9 cellular contexts compared by ENCODE assay signal in the genomic region with DNA sequence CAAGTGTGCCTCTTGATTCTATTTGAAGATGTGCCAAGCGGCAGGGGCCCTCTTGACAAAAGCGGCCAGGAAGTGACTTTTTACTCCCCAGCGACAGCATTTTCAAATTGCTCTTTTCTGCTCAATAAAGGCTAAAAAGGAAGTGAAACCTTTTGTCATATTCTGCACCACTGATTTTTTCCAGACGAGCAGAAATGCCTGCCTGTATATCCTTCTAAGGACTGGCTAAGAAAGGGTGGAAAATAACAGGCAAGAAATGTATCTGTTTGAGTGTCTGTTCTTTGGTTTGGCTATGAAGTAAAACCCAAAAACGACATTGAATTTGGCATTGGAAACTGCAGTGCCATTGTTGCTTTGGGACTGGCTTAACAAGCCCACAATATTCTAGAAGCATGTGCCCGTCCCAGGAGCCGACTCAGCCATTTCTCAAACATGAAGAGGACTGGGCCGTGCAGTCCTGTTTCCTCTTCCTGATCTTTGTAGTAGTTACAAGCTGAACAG. TPM values are rescaled to one million over a fixed set of nuclear protein-coding genes. Genes with fewer than 3 reads are reported as not detected.
DNase-seq lines count a peak whose midpoint lies in the region; ATAC-seq and TF ChIP-seq lines count a peak whose summit lies in the region.
"Had no signal": no experiment of that assay in that cellular context is flagged by ENCODE, and none has a peak within 500 bp of the region (broad histone marks: within the 10 kb centered on the region; RNA-seq: fewer than 3 reads in every experiment).

No MANE protein-coding gene starts in this region.

- peak overlapping the region; percentile 92 for H3K27ac ChIP-seq in VCaP

- DNase-seq in activated gamma-delta T cell treated with Interleukin-2 at 50 U/mL for 16 hours (peak; percentile 30), activated gamma-delta T cell (lab: John Stamatoyannopoulos, UW) (no peak), left colon (no peak), DMS53 treated with DMSO at 0.1 percent for 48 hours (lab: John Stamatoyannopoulos, UW; ENCODE audit: unreplicated experiment) (no peak), endothelial cell (ENCODE audit: low spot score) (no peak)
- DNase-seq in naive thymus-derived CD8-positive, alpha-beta T cell = peak in 7 of 10 donors; percentile 32 to 79 (median 54)

- peak overlapping the region; percentile 83 to 100 (median 96) for H3K27ac Mint-ChIP-seq in naive thymus-derived CD8-positive, alpha-beta T cell
- H3K27ac Mint-ChIP-seq in endothelial cell (ENCODE audit: unreplicated experiment) = no peak overlapping the region

- no peaks in the 10 kb centered on the region for H3K36me3 Mint-ChIP-seq in naive thymus-derived CD8-positive, alpha-beta T cell
- H3K36me3 Mint-ChIP-seq in endothelial cell (ENCODE audit: low read depth, unreplicated experiment) = no peaks in the 10 kb centered on the region

- POLR2A ChIA-PET in naive thymus-derived CD8-positive, alpha-beta T cell (lab: Charles Lee) = interaction anchor here (1.0 to 14.1 kb wide), 19 partner anchors 7 to 87 kb away, joined by 3 to 329 read pairs (median 4); a partner anchor contains a TSS

- peak; percentile 50 for ATAC-seq in HG03159 (IDR thresholded peaks at IDR 0.05; ENCODE audit: unreplicated experiment)
- ATAC-seq in naive thymus-derived CD8-positive, alpha-beta T cell = peak; percentile 61 to 68
- ATAC-seq in left colon = no peak

- no peak for TF ChIP-seq CTCF in VCaP (conservative IDR thresholded peaks at IDR 0.05)
- no peak for TF ChIP-seq CTCF in endothelial cell (IDR thresholded peaks at IDR 0.05; ENCODE audit: unreplicated experiment)

- peaks cover 9 to 77% (median 62%) of the 10 kb centered on the region in 4 donors for H3K4me1 Mint-ChIP-seq in naive thymus-derived CD8-positive, alpha-beta T cell
- H3K4me1 Mint-ChIP-seq in endothelial cell (ENCODE audit: unreplicated experiment) = peaks cover 17% of the 10 kb centered on the region

- H3K9me3 Mint-ChIP-seq in naive thymus-derived CD8-positive, alpha-beta T cell = no peaks in the 10 kb centered on the region
- no peaks in the 10 kb centered on the region for H3K9me3 Mint-ChIP-seq in endothelial cell (ENCODE audit: unreplicated experiment)

- peak overlapping the region; percentile 65 to 90 (median 82) for H3K4me3 Mint-ChIP-seq in naive thymus-derived CD8-positive, alpha-beta T cell
- H3K4me3 Mint-ChIP-seq in endothelial cell (ENCODE audit: unreplicated experiment) = no peak overlapping the region

- intact Hi-C loops in left colon (cut with DNase I, micrococcal nuclease) = no loop called here

- H3K27me3 Mint-ChIP-seq in naive thymus-derived CD8-positive, alpha-beta T cell = no peaks in the 10 kb centered on the region
- H3K27me3 Mint-ChIP-seq in endothelial cell (ENCODE audit: unreplicated experiment) = no peaks in the 10 kb centered on the region

RNA-seq across cellular contexts. Expression of a gene that starts 25.5 kb away (rescaled TPM):
- 1,000 to 10,000 TPM; 4,350 to 4,478 TPM for total RNA-seq in naive thymus-derived CD8-positive, alpha-beta T cell
- over 10,000 TPM; 23,903 to 30,039 (median 28,786) TPM for polyA plus RNA-seq in naive thymus-derived CD8-positive, alpha-beta T cell
- 1,000 to 10,000 TPM; 4,840 to 5,007 TPM for total RNA-seq in left colon
- total RNA-seq in endothelial cell (ENCODE audit: unreplicated experiment) = 3,201 TPM

RNA-seq across cellular contexts. Expression of a gene that starts 44.1 kb away (rescaled TPM):
- total RNA-seq in naive thymus-derived CD8-positive, alpha-beta T cell = not detected
- polyA plus RNA-seq in naive thymus-derived CD8-positive, alpha-beta T cell = not detected
- total RNA-seq in left colon = under 1 TPM; 0.09 to 0.17 TPM
- not detected for total RNA-seq in endothelial cell (ENCODE audit: unreplicated experiment)
- total RNA-seq: activated CD8-positive, alpha-beta memory T cell treated with anti-CD3 and anti-CD28 coated beads for 36 hours had no signal

Comparison
In these comparisons a context has a peak if more than half of its experiments do, and no peak if none do; other contexts are left out.
1. DNase-seq: peak in activated gamma-delta T cell treated with Interleukin-2 at 50 U/mL for 16 hours (single experiment) and naive thymus-derived CD8-positive, alpha-beta T cell (7 of 10); none in activated gamma-delta T cell (single experiment), left colon (0 of 2), DMS53 treated with DMSO at 0.1 percent for 48 hours (single experiment) and endothelial cell (single experiment).